Comparison of ENCODE assay signal across 1 cellular context in the genomic region with DNA sequence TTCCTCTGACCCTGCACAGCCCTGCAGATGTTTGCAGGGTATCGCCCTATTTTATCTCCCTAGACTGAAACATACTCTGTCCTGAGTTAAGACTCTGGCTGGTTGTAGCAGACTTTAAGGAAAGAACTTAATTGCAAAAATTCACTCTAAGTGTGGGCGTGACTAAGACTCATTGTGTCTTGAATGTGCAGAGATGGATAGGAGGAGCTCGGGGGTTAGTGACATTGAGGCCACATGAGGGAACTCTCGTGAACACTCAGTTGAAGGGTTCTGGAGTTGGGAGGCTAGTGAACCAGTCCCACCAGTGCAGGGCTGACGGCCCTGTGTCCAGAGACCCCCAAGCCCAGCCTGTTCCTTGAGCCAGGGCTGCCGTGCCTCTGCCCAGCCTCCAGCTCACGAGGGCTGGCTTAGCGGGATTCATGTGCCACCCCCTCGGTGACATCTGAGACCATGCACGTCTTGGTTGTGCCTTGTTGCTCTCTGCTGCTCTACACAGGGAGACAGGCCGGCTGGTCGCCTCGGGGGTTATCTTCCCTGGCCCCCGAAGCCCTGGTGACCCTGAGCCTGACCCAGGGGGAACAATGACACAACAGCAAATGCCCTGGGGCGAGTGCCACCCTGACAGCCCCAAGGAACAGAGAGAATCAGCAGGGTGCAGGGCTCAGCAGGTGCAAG.
TF ChIP-seq lines count a peak whose summit lies in the region.

No MANE protein-coding gene starts in this region.

TF ChIP-seq in K562, 482 proteins besides CTCF, POLR2A, EP300 and RAD21 (continued from another document):
- TF ChIP-seq, protein P1, sequence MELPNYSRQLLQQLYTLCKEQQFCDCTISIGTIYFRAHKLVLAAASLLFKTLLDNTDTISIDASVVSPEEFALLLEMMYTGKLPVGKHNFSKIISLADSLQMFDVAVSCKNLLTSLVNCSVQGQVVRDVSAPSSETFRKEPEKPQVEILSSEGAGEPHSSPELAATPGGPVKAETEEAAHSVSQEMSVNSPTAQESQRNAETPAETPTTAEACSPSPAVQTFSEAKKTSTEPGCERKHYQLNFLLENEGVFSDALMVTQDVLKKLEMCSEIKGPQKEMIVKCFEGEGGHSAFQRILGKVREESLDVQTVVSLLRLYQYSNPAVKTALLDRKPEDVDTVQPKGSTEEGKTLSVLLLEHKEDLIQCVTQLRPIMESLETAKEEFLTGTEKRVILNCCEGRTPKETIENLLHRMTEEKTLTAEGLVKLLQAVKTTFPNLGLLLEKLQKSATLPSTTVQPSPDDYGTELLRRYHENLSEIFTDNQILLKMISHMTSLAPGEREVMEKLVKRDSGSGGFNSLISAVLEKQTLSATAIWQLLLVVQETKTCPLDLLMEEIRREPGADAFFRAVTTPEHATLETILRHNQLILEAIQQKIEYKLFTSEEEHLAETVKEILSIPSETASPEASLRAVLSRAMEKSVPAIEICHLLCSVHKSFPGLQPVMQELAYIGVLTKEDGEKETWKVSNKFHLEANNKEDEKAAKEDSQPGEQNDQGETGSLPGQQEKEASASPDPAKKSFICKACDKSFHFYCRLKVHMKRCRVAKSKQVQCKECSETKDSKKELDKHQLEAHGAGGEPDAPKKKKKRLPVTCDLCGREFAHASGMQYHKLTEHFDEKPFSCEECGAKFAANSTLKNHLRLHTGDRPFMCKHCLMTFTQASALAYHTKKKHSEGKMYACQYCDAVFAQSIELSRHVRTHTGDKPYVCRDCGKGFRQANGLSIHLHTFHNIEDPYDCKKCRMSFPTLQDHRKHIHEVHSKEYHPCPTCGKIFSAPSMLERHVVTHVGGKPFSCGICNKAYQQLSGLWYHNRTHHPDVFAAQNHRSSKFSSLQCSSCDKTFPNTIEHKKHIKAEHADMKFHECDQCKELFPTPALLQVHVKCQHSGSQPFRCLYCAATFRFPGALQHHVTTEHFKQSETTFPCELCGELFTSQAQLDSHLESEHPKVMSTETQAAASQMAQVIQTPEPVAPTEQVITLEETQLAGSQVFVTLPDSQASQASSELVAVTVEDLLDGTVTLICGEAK (IDR thresholded peaks at IDR 0.05), result no peak
- TF ChIP-seq, protein P1 (CRISPR knock-in tag; IDR thresholded peaks at IDR 0.05), result peak; percentile 26; the same call in 1 of the 2 replicates
- TF ChIP-seq ZNF3 (CRISPR knock-in tag; IDR thresholded peaks at IDR 0.05), result no peak
- TF ChIP-seq, protein P2, sequence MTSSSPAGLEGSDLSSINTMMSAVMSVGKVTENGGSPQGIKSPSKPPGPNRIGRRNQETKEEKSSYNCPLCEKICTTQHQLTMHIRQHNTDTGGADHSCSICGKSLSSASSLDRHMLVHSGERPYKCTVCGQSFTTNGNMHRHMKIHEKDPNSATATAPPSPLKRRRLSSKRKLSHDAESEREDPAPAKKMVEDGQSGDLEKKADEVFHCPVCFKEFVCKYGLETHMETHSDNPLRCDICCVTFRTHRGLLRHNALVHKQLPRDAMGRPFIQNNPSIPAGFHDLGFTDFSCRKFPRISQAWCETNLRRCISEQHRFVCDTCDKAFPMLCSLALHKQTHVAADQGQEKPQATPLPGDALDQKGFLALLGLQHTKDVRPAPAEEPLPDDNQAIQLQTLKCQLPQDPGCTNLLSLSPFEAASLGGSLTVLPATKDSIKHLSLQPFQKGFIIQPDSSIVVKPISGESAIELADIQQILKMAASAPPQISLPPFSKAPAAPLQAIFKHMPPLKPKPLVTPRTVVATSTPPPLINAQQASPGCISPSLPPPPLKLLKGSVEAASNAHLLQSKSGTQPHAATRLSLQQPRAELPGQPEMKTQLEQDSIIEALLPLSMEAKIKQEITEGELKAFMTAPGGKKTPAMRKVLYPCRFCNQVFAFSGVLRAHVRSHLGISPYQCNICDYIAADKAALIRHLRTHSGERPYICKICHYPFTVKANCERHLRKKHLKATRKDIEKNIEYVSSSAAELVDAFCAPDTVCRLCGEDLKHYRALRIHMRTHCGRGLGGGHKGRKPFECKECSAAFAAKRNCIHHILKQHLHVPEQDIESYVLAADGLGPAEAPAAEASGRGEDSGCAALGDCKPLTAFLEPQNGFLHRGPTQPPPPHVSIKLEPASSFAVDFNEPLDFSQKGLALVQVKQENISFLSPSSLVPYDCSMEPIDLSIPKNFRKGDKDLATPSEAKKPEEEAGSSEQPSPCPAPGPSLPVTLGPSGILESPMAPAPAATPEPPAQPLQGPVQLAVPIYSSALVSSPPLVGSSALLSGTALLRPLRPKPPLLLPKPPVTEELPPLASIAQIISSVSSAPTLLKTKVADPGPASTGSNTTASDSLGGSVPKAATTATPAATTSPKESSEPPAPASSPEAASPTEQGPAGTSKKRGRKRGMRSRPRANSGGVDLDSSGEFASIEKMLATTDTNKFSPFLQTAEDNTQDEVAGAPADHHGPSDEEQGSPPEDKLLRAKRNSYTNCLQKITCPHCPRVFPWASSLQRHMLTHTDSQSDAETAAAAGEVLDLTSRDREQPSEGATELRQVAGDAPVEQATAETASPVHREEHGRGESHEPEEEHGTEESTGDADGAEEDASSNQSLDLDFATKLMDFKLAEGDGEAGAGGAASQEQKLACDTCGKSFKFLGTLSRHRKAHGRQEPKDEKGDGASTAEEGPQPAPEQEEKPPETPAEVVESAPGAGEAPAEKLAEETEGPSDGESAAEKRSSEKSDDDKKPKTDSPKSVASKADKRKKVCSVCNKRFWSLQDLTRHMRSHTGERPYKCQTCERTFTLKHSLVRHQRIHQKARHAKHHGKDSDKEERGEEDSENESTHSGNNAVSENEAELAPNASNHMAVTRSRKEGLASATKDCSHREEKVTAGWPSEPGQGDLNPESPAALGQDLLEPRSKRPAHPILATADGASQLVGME (CRISPR knock-in tag; IDR thresholded peaks at IDR 0.05), result 0 out of 2 replicates have a peak, but pooled peaks have one; percentile 17
- TF ChIP-seq SRSF9 (IDR thresholded peaks at IDR 0.05; ENCODE audit: borderline replicate concordance, low read depth, low read length), result no peak
- TF ChIP-seq TEAD1 (CRISPR knock-in tag; IDR thresholded peaks at IDR 0.05), result no peak
- TF ChIP-seq, protein P3, sequence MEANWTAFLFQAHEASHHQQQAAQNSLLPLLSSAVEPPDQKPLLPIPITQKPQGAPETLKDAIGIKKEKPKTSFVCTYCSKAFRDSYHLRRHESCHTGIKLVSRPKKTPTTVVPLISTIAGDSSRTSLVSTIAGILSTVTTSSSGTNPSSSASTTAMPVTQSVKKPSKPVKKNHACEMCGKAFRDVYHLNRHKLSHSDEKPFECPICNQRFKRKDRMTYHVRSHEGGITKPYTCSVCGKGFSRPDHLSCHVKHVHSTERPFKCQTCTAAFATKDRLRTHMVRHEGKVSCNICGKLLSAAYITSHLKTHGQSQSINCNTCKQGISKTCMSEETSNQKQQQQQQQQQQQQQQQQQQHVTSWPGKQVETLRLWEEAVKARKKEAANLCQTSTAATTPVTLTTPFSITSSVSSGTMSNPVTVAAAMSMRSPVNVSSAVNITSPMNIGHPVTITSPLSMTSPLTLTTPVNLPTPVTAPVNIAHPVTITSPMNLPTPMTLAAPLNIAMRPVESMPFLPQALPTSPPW (CRISPR knock-in tag; IDR thresholded peaks at IDR 0.05), result no peak
- TF ChIP-seq SETDB1 (IDR thresholded peaks at IDR 0.05; ENCODE audit: low read length), result peak; percentile 73
- no peak for TF ChIP-seq OTX1 (CRISPR knock-in tag; IDR thresholded peaks at IDR 0.05)
- no peak for TF ChIP-seq ZNF445 (CRISPR knock-in tag; IDR thresholded peaks at IDR 0.05; ENCODE audit: low read depth)
- no peak for TF ChIP-seq ZNF707 (CRISPR knock-in tag; conservative IDR thresholded peaks at IDR 0.05)
- no peak for TF ChIP-seq KAT2B (IDR thresholded peaks at IDR 0.05; ENCODE audit: low read depth, low read length)
- no peak for TF ChIP-seq FOSL1 (tag; conservative IDR thresholded peaks at IDR 0.05)
- TF ChIP-seq CTBP1 (IDR thresholded peaks at IDR 0.05; ENCODE audit: borderline replicate concordance), result peak; percentile 23; the same call in 1 of the 2 replicates
- TF ChIP-seq ZNF224 (CRISPR knock-in tag; IDR thresholded peaks at IDR 0.05), result no peak
TF ChIP-seq in K562: peak in this region for 16.
